Comparison of ENCODE assay signal across 10 cellular contexts in genomic region chr2:85843543-85843942, GRCh38. TPM values are rescaled to one million over a fixed set of nuclear protein-coding genes. Genes with fewer than 3 reads are reported as not detected.
DNase-seq lines count a peak whose midpoint lies in the region; ATAC-seq, FAIRE-seq and TF ChIP-seq lines count a peak whose summit lies in the region.
"Had no signal": no experiment of that assay in that cellular context is flagged by ENCODE, and none has a peak within 500 bp of the region (broad histone marks: within the 10 kb centered on the region; RNA-seq: fewer than 3 reads in every experiment).

No MANE protein-coding gene starts in this region.

- peak in 1 of 2 experiments; percentile 31; a peak in 1 of 5 replicates for TF ChIP-seq RAD21 in A549 (conservative IDR thresholded peaks at IDR 0.05 in 1 of 2, IDR thresholded peaks at IDR 0.05 in 1 of 2)

- no peak for TF ChIP-seq POLR2A in A549 (IDR thresholded peaks at IDR 0.05; ENCODE audit: low read length)
- no peak for TF ChIP-seq POLR2A in suprapubic skin (IDR thresholded peaks at IDR 0.05)

- H3K27ac ChIP-seq in A549 (no peak overlapping the region), foreskin keratinocyte (no peak overlapping the region), suprapubic skin (no peak overlapping the region)

- peak in 1 of 2 experiments; percentile 49; a peak in 1 of 6 replicates for ATAC-seq in A549
- no peak for ATAC-seq in foreskin keratinocyte
- no peak for ATAC-seq in HG02642 (IDR thresholded peaks at IDR 0.05; ENCODE audit: poor library complexity, unreplicated experiment)
- ATAC-seq in HG03354 (IDR thresholded peaks at IDR 0.05; ENCODE audit: poor library complexity, severe bottlenecking, unreplicated experiment), result no peak
- ATAC-seq: naive thymus-derived CD4-positive, alpha-beta T cell had no signal

- no peaks in the 10 kb centered on the region for H3K27me3 ChIP-seq in foreskin keratinocyte
- H3K27me3 ChIP-seq in suprapubic skin, result no peaks in the 10 kb centered on the region

- DNase-seq in A549 (ENCODE audit: low read depth in 1 of 2, low spot score in 1 of 2) (peak; percentile 50 to 52), GM12864 (ENCODE audit: low read depth) (no peak), SKM-1 (lab: John Stamatoyannopoulos, UW; ENCODE audit: unreplicated experiment) (peak; percentile 56), foreskin keratinocyte (no peak), kidney tubule cell (ENCODE audit: low spot score) (no peak), suprapubic skin (ENCODE audit: low spot score in 2 of 2) (no peak)

- H3K4me1 ChIP-seq in A549 (no peaks in the 10 kb centered on the region), foreskin keratinocyte (no peaks in the 10 kb centered on the region), suprapubic skin (no peaks in the 10 kb centered on the region)

- TF ChIP-seq CTCF in A549 (IDR thresholded peaks at IDR 0.05) (peak; percentile 42), GM12864 (IDR thresholded peaks at IDR 0.05; ENCODE audit: low read depth, low read length, missing control alignments) (peak; percentile 66), foreskin keratinocyte (conservative IDR thresholded peaks at IDR 0.05) (peak; percentile 67), suprapubic skin (IDR thresholded peaks at IDR 0.05) (no peak)

- no peaks in the 10 kb centered on the region for H3K9me3 ChIP-seq in A549
- H3K9me3 ChIP-seq in suprapubic skin, result no peaks in the 10 kb centered on the region

- peaks cover 39% of the 10 kb centered on the region for H3K36me3 ChIP-seq in suprapubic skin

- POLR2A ChIA-PET in A549 (lab: Yijun Ruan, JAX), result no interaction called here

- WGBS in A549 (ENCODE audit: missing lambda C conversion rate), result 44% methylated on average over 4 of the region's 4 CpGs
- 74% methylated on average over 4 of the region's 4 CpGs for WGBS in suprapubic skin

- no peak for FAIRE-seq in A549 (lab: Jason Lieb, UNC)
- FAIRE-seq: GM18507 had no signal

- no peak for TF ChIP-seq EP300 in A549 (IDR thresholded peaks at IDR 0.05)
- no peak for TF ChIP-seq EP300 in suprapubic skin (IDR thresholded peaks at IDR 0.05)

- CTCF ChIA-PET in A549 (lab: Yijun Ruan, JAX), result interaction anchor here (1.0 to 6.8 kb wide), 3 partner anchors 15 to 263 kb away, joined by 3 to 59 read pairs (median 3); partner anchors contain the start of gene PTCD3

- H3K4me3 ChIP-seq in A549 (no peak overlapping the region), GM12864 (ENCODE audit: low read depth, low read length) (no peak overlapping the region), suprapubic skin (no peak overlapping the region)

- no peak overlapping the region for H3K4me2 ChIP-seq in A549

TF ChIP-seq in A549, 52 proteins besides CTCF, POLR2A, EP300 and RAD21:
- TF ChIP-seq CHD2 (IDR thresholded peaks at IDR 0.05; ENCODE audit: low read length, partially characterized antibody) (no peak), FOSL2 (IDR thresholded peaks at IDR 0.05) (no peak), FOSL2 (CRISPR knock-in tag; IDR thresholded peaks at IDR 0.05) (no peak), ZC3H11A (IDR thresholded peaks at IDR 0.05) (no peak), CHD4 (IDR thresholded peaks at IDR 0.05; ENCODE audit: borderline replicate concordance) (no peak)
- TF ChIP-seq, protein P1, sequence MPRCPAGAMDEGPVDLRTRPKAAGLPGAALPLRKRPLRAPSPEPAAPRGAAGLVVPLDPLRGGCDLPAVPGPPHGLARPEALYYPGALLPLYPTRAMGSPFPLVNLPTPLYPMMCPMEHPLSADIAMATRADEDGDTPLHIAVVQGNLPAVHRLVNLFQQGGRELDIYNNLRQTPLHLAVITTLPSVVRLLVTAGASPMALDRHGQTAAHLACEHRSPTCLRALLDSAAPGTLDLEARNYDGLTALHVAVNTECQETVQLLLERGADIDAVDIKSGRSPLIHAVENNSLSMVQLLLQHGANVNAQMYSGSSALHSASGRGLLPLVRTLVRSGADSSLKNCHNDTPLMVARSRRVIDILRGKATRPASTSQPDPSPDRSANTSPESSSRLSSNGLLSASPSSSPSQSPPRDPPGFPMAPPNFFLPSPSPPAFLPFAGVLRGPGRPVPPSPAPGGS (IDR thresholded peaks at IDR 0.05), result no peak
- TF ChIP-seq, protein P2, sequence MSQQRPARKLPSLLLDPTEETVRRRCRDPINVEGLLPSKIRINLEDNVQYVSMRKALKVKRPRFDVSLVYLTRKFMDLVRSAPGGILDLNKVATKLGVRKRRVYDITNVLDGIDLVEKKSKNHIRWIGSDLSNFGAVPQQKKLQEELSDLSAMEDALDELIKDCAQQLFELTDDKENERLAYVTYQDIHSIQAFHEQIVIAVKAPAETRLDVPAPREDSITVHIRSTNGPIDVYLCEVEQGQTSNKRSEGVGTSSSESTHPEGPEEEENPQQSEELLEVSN (IDR thresholded peaks at IDR 0.05; ENCODE audit: borderline replicate concordance, low read depth), result no peak
- TF ChIP-seq, protein P3, sequence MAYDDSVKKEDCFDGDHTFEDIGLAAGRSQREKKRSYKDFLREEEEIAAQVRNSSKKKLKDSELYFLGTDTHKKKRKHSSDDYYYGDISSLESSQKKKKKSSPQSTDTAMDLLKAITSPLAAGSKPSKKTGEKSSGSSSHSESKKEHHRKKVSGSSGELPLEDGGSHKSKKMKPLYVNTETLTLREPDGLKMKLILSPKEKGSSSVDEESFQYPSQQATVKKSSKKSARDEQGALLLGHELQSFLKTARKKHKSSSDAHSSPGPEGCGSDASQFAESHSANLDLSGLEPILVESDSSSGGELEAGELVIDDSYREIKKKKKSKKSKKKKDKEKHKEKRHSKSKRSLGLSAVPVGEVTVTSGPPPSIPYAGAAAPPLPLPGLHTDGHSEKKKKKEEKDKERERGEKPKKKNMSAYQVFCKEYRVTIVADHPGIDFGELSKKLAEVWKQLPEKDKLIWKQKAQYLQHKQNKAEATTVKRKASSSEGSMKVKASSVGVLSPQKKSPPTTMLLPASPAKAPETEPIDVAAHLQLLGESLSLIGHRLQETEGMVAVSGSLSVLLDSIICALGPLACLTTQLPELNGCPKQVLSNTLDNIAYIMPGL (CRISPR knock-in tag; IDR thresholded peaks at IDR 0.05; ENCODE audit: borderline replicate concordance), result no peak

RNA-seq across cellular contexts. Expression of gene ST3GAL5, which starts 45.2 kb away (rescaled TPM):
- polyA plus RNA-seq in A549 (2011; rRNA removed) (115 and 119 TPM in 2 replicates), A549 (2017; fragmentation: RNase III; extraction: RNeasy Plus Mini Kit Qiagen cat#74134 plus additional on column Dnase treatment) (34.1 to 36.9 TPM (median 35.9 TPM) in 3 replicates), foreskin keratinocyte (19.8 and 21.8 TPM in 2 replicates)
- polyA plus RNA-seq in A549 (2012; cell fraction: cytosol; rRNA removed), result 48.7 and 50.3 TPM in 2 replicates
- 37.9 and 52.9 TPM in 2 replicates for polyA plus RNA-seq in A549 (2012; cell fraction: nucleus; rRNA removed)
- 59.3 and 67.7 TPM in 2 replicates for polyA minus RNA-seq in A549 (2011; rRNA and poly(A)+ RNA removed)
- total RNA-seq in foreskin keratinocyte (30.1 and 36.1 TPM in 2 replicates), suprapubic skin (10 to 100 TPM in 3 of 4 donors, 1 to 10 TPM in 1; 9.5 to 17.8 (median 14.8) TPM)

Comparison
In these comparisons a context has a peak if more than half of its experiments do, and no peak if none do; other contexts are left out.
1. DNase-seq: peak in A549 (2 of 2) and SKM-1 (single experiment); none in GM12864 (single experiment), foreskin keratinocyte (0 of 2), kidney tubule cell (single experiment) and suprapubic skin (0 of 2).
2. CTCF ChIP-seq: peak in A549 (single experiment), GM12864 (single experiment) and foreskin keratinocyte (single experiment); none in suprapubic skin (0 of 2).